In genomic region chr2:70086838-70087702, GRCh38 we compare ENCODE assay signal across 8 cellular contexts.
A peak's percentile ranks its signal among the peaks of the same experiment; 100 is the strongest.
DNase-seq lines count a peak whose midpoint lies in the region; ATAC-seq lines count a peak whose summit lies in the region.

Gene PCBP1, plus strand, starts transcription at chr2:70087477. Its CDS starts 267 bp downstream, at chr2:70087744.

- no peaks in the 10 kb centered on the region for H3K27me3 ChIP-seq in BLaER1

- H3K9me3 ChIP-seq in BLaER1, result no peaks in the 10 kb centered on the region

- ATAC-seq in GM19395 (IDR thresholded peaks at IDR 0.05; ENCODE audit: unreplicated experiment) (peak; percentile 38), HG03571 (IDR thresholded peaks at IDR 0.05; ENCODE audit: unreplicated experiment) (peak; percentile 24)

- H3K4me2 ChIP-seq in BLaER1, result peak within 1 kb of the TSS; percentile 91

- peak; percentile 88 for DNase-seq in NCI-H774 (lab: John Stamatoyannopoulos, UW)
- DNase-seq in activated CD4-positive, alpha-beta T cell treated with anti-CD3 and anti-CD28 coated beads, Interleukin-2, amount 50 U/mL, for 1 hour, result peak; percentile 98
- peak; percentile 21 for DNase-seq in cortex of kidney (lab: John Stamatoyannopoulos, UW)
- peak; percentile 97 for DNase-seq in left kidney (ENCODE audit: low read depth, low spot score)
- DNase-seq in stimulated activated CD4-positive, alpha-beta T cell treated with anti-CD3 and anti-CD28 coated beads, Interleukin-1b, Interleukin-23, amount 100 ng/mL, for 4 hours (ENCODE audit: low read depth in 2 of 2), result peak; percentile 99

- peaks cover 60% of the 10 kb centered on the region for H3K4me1 ChIP-seq in BLaER1

- H4K20me1 ChIP-seq in BLaER1, result no peaks in the 10 kb centered on the region

- peak within 1 kb of the TSS; percentile 86 for H3K4me3 ChIP-seq in BLaER1

- H3K36me3 ChIP-seq in BLaER1, result peaks cover 28% of the 10 kb centered on the region

- H3K27ac ChIP-seq in BLaER1, result peak within 1 kb of the TSS; percentile 100

- peak within 1 kb of the TSS; percentile 100 for H3K9ac ChIP-seq in BLaER1

Comparison
In these comparisons a context has a peak if more than half of its experiments do, and no peak if none do; other contexts are left out.
1. Peak in every context shown above with its lines: DNase-seq, ATAC-seq, H3K4me3 ChIP-seq and H3K27ac ChIP-seq.
2. DNase-seq: peak in every context shown above with its lines; median percentile 99 in stimulated activated CD4-positive, alpha-beta T cell treated with anti-CD3 and anti-CD28 coated beads, Interleukin-1b, Interleukin-23, amount 100 ng/mL, for 4 hours; 98 in activated CD4-positive, alpha-beta T cell treated with anti-CD3 and anti-CD28 coated beads, Interleukin-2, amount 50 U/mL, for 1 hour; 97 in left kidney; 88 in NCI-H774; 21 in cortex of kidney.